30 cellular contexts compared by ENCODE assay signal in the genomic region with DNA sequence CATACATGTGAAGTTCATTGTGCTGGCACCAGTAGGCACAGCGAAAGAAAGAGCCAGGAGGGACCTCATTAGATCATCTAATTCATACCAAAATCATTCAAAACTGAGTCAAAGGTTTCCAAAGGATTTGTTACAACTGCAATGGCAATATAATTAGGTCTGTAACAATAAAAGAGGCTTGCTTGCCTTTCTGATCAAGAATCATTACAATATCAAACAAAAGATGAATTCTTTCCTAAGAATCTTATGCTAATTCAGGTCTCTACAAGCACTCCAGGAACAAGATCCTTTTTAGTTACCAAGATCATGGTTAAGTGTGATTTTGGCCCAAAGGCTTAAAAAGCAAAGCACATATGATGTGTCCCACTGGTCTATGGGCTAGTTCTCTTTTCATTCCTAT.
"Had no signal": no experiment of that assay in that cellular context is flagged by ENCODE, and none has a peak within 500 bp of the region (broad histone marks: within the 10 kb centered on the region; RNA-seq: fewer than 3 reads in every experiment).

No MANE protein-coding gene starts in this region.

- H3K4me3 Mint-ChIP-seq: activated CD4-positive, alpha-beta memory T cell treated with anti-CD3 and anti-CD28 coated beads, Interleukin-2, amount 10 ng/mL, durations not matched to agents 7 days and 5 days; activated CD4-positive, alpha-beta T cell treated with anti-CD3 and anti-CD28 coated beads, Interleukin-2, amount 10 ng/mL, durations not matched to agents 7 days and 5 days; activated naive CD4-positive, alpha-beta T cell treated with anti-CD3 and anti-CD28 coated beads, Interleukin-2, amount 10 ng/mL, durations not matched to agents 7 days and 5 days; activated naive CD8-positive, alpha-beta T cell treated with anti-CD3 and anti-CD28 coated beads, Interleukin-2, amount 10 ng/mL, durations not matched to agents 7 days and 5 days; activated T-cell treated with anti-CD3 and anti-CD28 coated beads, Interleukin-2, amount 50 U/mL, for 24 hours; central memory CD8-positive, alpha-beta T cell; neural crest cell; stimulated activated memory B cell treated with anti-CD40 and anti-IgM and Interleukin-4, amounts not matched to agents 10 μg/mL and 1 μg/mL and 100 μg/mL, for 72 hours; stimulated activated naive CD8-positive, alpha-beta T cell treated with anti-CD3 and anti-CD28 coated beads, Interleukin-15, amount 100 ng/mL, for 72 hours; T-helper 1 cell treated with Interleukin-12 subunit alpha and Interleukin-12 subunit beta and Interleukin-4 antibody, amounts not matched to agents 30 μg/mL and 1 μg/mL, for 36 hours had no signal

- H3K27me3 Mint-ChIP-seq: progenitor cell of endocrine pancreas; stimulated activated naive CD8-positive, alpha-beta T cell treated with anti-CD3 and anti-CD28 coated beads, Interleukin-15, amount 100 ng/mL, for 72 hours had no signal

- H3K27ac Mint-ChIP-seq: activated CD4-positive, alpha-beta memory T cell treated with anti-CD3 and anti-CD28 coated beads, Interleukin-2, amount 10 ng/mL, durations not matched to agents 7 days and 5 days; activated CD4-positive, alpha-beta T cell treated with anti-CD3 and anti-CD28 coated beads, Interleukin-2, amount 10 ng/mL, durations not matched to agents 7 days and 5 days; activated naive CD4-positive, alpha-beta T cell treated with anti-CD3 and anti-CD28 coated beads, Interleukin-2, amount 10 ng/mL, durations not matched to agents 7 days and 5 days; activated naive CD8-positive, alpha-beta T cell treated with anti-CD3 and anti-CD28 coated beads, Interleukin-2, amount 10 ng/mL, durations not matched to agents 7 days and 5 days; activated T-cell treated with anti-CD3 and anti-CD28 coated beads, Interleukin-2, amount 50 U/mL, for 24 hours; progenitor cell of endocrine pancreas; stimulated activated memory B cell treated with anti-CD40 and anti-IgM and Interleukin-4, amounts not matched to agents 10 μg/mL and 1 μg/mL and 100 μg/mL, for 72 hours; stimulated activated naive CD8-positive, alpha-beta T cell treated with anti-CD3 and anti-CD28 coated beads, Interleukin-15, amount 100 ng/mL, for 72 hours; T-helper 1 cell treated with Interleukin-12 subunit alpha and Interleukin-12 subunit beta and Interleukin-4 antibody, amounts not matched to agents 30 μg/mL and 1 μg/mL, for 36 hours had no signal

- H3K4me1 Mint-ChIP-seq: activated CD4-positive, alpha-beta T cell treated with anti-CD3 and anti-CD28 coated beads, Interleukin-2, amount 10 ng/mL, durations not matched to agents 7 days and 5 days; activated naive CD4-positive, alpha-beta T cell treated with anti-CD3 and anti-CD28 coated beads, Interleukin-2, amount 10 ng/mL, durations not matched to agents 7 days and 5 days; central memory CD8-positive, alpha-beta T cell; stimulated activated naive CD8-positive, alpha-beta T cell treated with anti-CD3 and anti-CD28 coated beads, Interleukin-15, amount 100 ng/mL, for 72 hours had no signal

- H3K27ac ChIP-seq: lower lobe of right lung, sigmoid colon, thyroid gland, upper lobe of left lung, vagina had no signal

- H3K4me1 ChIP-seq: lower lobe of right lung, sigmoid colon, upper lobe of left lung had no signal

- H3K9me3 ChIP-seq: lower lobe of right lung, sigmoid colon, thyroid gland, upper lobe of left lung, vagina had no signal

- ATAC-seq: left lobe of liver; lower lobe of right lung; stimulated activated memory B cell treated with anti-CD40 and anti-IgM and Interleukin-4, amounts not matched to agents 10 μg/mL and 1 μg/mL and 100 μg/mL, for 72 hours; stimulated activated naive CD8-positive, alpha-beta T cell treated with anti-CD3 and anti-CD28 coated beads, Interleukin-15, amount 100 ng/mL, for 72 hours had no signal

- H3K9me3 Mint-ChIP-seq: activated CD4-positive, alpha-beta memory T cell treated with anti-CD3 and anti-CD28 coated beads, Interleukin-2, amount 10 ng/mL, durations not matched to agents 7 days and 5 days; activated CD4-positive, alpha-beta T cell treated with anti-CD3 and anti-CD28 coated beads, Interleukin-2, amount 10 ng/mL, durations not matched to agents 7 days and 5 days; activated naive CD4-positive, alpha-beta T cell treated with anti-CD3 and anti-CD28 coated beads, Interleukin-2, amount 10 ng/mL, durations not matched to agents 7 days and 5 days; activated naive CD8-positive, alpha-beta T cell treated with anti-CD3 and anti-CD28 coated beads, Interleukin-2, amount 10 ng/mL, durations not matched to agents 7 days and 5 days; activated T-cell treated with anti-CD3 and anti-CD28 coated beads, Interleukin-2, amount 50 U/mL, for 24 hours; central memory CD8-positive, alpha-beta T cell; neural crest cell; stimulated activated memory B cell treated with anti-CD40 and anti-IgM and Interleukin-4, amounts not matched to agents 10 μg/mL and 1 μg/mL and 100 μg/mL, for 72 hours; stimulated activated naive CD8-positive, alpha-beta T cell treated with anti-CD3 and anti-CD28 coated beads, Interleukin-15, amount 100 ng/mL, for 72 hours; T-helper 1 cell treated with Interleukin-12 subunit alpha and Interleukin-12 subunit beta and Interleukin-4 antibody, amounts not matched to agents 30 μg/mL and 1 μg/mL, for 36 hours had no signal

- H3K27me3 ChIP-seq: sigmoid colon, thyroid gland, upper lobe of left lung, vagina had no signal

- H3K4me3 ChIP-seq: lower lobe of right lung, sigmoid colon, thyroid gland, upper lobe of left lung, vagina had no signal

- DNase-seq: activated CD4-positive, alpha-beta memory T cell treated with anti-CD3 and anti-CD28 coated beads, Interleukin-2, amount 10 ng/mL, durations not matched to agents 7 days and 5 days; activated CD4-positive, alpha-beta T cell treated with anti-CD3 and anti-CD28 coated beads, Interleukin-2, amount 10 ng/mL, durations not matched to agents 7 days and 5 days; activated CD4-positive, CD25-positive, alpha-beta regulatory T cell treated with anti-CD3 and anti-CD28 coated beads, Interleukin-2, amount 50 U/mL, for 72 hours; activated CD8-positive, alpha-beta memory T cell treated with anti-CD3 and anti-CD28 coated beads, Interleukin-2, amount 50 U/mL, for 48 hours; activated gamma-delta T cell; activated naive CD4-positive, alpha-beta T cell treated with anti-CD3 and anti-CD28 coated beads, Interleukin-2, amount 10 ng/mL, durations not matched to agents 7 days and 5 days; activated naive CD8-positive, alpha-beta T cell treated with anti-CD3 and anti-CD28 coated beads, Interleukin-2, amount 10 ng/mL, durations not matched to agents 7 days and 5 days; activated T-cell treated with anti-CD3 and anti-CD28 coated beads, Interleukin-2, amount 50 U/mL, for 24 hours; effector CD8-positive, alpha-beta T cell; kidney glomerular epithelial cell; lower lobe of right lung; mesenchymal stem cell; retina; sigmoid colon; small intestine; stimulated activated CD4-positive, alpha-beta T cell treated with anti-CD3 and anti-CD28 coated beads, Interleukin-1b, Interleukin-23, amount 100 ng/mL, for 48 hours; stimulated activated CD4-positive, alpha-beta T cell treated with anti-CD3 and anti-CD28 coated beads, Interleukin-4, amount 100 ng/mL, for 4 hours; stimulated activated CD8-positive, alpha-beta memory T cell treated with anti-CD3 and anti-CD28 coated beads, Interleukin-4, amount 100 ng/mL, for 48 hours; stimulated activated naive CD8-positive, alpha-beta T cell treated with anti-CD3 and anti-CD28 coated beads, Interleukin-15, amount 100 ng/mL, for 72 hours; substantia nigra; T-helper 9 cell; thyroid gland; upper lobe of left lung had no signal

- H3K36me3 ChIP-seq: lower lobe of right lung, sigmoid colon, thyroid gland, upper lobe of left lung, vagina had no signal

- H3K36me3 Mint-ChIP-seq: activated naive CD4-positive, alpha-beta T cell treated with anti-CD3 and anti-CD28 coated beads, Interleukin-2, amount 10 ng/mL, durations not matched to agents 7 days and 5 days; activated naive CD8-positive, alpha-beta T cell treated with anti-CD3 and anti-CD28 coated beads, Interleukin-2, amount 10 ng/mL, durations not matched to agents 7 days and 5 days; stimulated activated memory B cell treated with anti-CD40 and anti-IgM and Interleukin-4, amounts not matched to agents 10 μg/mL and 1 μg/mL and 100 μg/mL, for 72 hours had no signal
